8 cellular contexts compared by ENCODE assay signal in the genomic region with DNA sequence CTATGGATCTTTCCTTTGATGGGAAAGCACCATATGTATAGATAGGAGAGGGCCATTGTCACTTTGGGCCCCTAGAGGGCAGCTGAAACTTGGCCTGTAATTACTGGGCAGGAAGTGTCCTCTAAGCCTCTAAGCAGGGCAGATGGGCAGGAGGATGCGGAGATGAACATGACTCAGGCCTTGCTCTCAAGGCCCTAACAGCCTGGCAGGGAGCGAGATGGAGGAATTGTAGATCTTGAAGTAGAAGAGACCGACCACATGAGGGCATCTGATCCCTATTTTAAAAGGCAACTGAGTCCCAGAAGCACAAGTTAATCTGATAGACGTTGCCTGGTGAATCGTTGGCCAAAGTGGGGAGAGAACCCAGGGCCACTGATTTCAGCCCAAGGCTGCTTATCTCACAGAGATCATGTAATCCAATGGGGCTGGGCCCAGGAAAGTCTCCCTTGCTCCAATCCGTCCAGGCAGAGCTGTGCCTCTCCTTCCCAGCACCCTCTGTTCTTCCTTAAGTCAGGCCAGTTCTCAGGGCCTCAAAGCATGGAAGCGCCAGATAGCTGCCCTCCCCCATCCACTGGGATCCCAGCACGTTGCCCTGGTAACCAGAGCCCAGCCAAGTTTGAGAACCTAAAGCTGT. TPM values are rescaled to one million over a fixed set of nuclear protein-coding genes. Genes with fewer than 3 reads are reported as not detected.
DNase-seq lines count a peak whose midpoint lies in the region; ATAC-seq and TF ChIP-seq lines count a peak whose summit lies in the region.

No MANE protein-coding gene starts in this region.

- H3K4me3 ChIP-seq in SK-N-SH (ENCODE audit: low read depth in 2 of 2, low read length in 1 of 2) (no peak overlapping the region), upper lobe of right lung (no peak overlapping the region)

- CTCF ChIA-PET in SK-N-SH (lab: Yijun Ruan, JAX), result interaction anchor here (1.2 to 1.8 kb wide), 2 partner anchors 14 to 15 kb away, joined by 4 to 6 read pairs; no protein-coding TSS in a partner anchor

- WGBS in SK-N-SH (ENCODE audit: low lambda C conversion rate), result 59% methylated on average over 8 of the region's 8 CpGs

- TF ChIP-seq RAD21 in SK-N-SH (IDR thresholded peaks at IDR 0.05; ENCODE audit: low read length), result peak; percentile 51

- intact Hi-C loops in upper lobe of right lung (cut with DNase I), result loop anchor here (10.0 kb wide), 1 partner anchor 468 kb away; the partner anchor contains the start of gene NFAM1

- DNase-seq in NCI-H345 (lab: John Stamatoyannopoulos, UW) (peak; percentile 37), NCI-H345 treated with DMSO at 0.1 percent for 48 hours (lab: John Stamatoyannopoulos, UW; ENCODE audit: unreplicated experiment) (no peak), HUDEP-2 (lab: John Stamatoyannopoulos, UW; ENCODE audit: unreplicated experiment in 76 of 76) (peak in 54 of 76 experiments; percentile 9 to 75 (median 46)), SK-N-SH (peak; percentile 23), left lobe of liver (ENCODE audit: low spot score) (no peak), upper lobe of right lung (no peak)
- peak; percentile 49 for DNase-seq in central memory CD4-positive, alpha-beta T cell
- no peak for DNase-seq in stimulated activated naive CD4-positive, alpha-beta T cell treated with Interleukin-2 at 50 U/mL for 16 hours (lab: John Stamatoyannopoulos, UW)

- H3K9me3 ChIP-seq in SK-N-SH (no peaks in the 10 kb centered on the region), upper lobe of right lung (no peaks in the 10 kb centered on the region)

- H3K4me1 ChIP-seq in SK-N-SH (ENCODE audit: control insufficient read depth in 1 of 2, insufficient read depth in 2 of 2, low read depth in 1 of 2, low read length in 1 of 2) (peaks cover 0 to 10% of the 10 kb centered on the region in 2 experiments; a peak in 1 of 4 replicates), upper lobe of right lung (peaks cover 3% of the 10 kb centered on the region)

- no peaks in the 10 kb centered on the region for H3F3A ChIP-seq in SK-N-SH (replicated peaks; ENCODE audit: insufficient read depth)

- H3K36me3 ChIP-seq in SK-N-SH (replicated peaks in 1 of 2; ENCODE audit: control insufficient read depth in 1 of 2, insufficient read depth in 2 of 2, low read length in 1 of 2), result no peaks in the 10 kb centered on the region
- no peaks in the 10 kb centered on the region for H3K36me3 ChIP-seq in upper lobe of right lung

- ATAC-seq in left lobe of liver (peak; percentile 88), upper lobe of right lung (peak; percentile 52)

- H3K27ac ChIP-seq in SK-N-SH (ENCODE audit: low read depth in 2 of 2, low read length in 1 of 2) (no peak overlapping the region; a peak in 1 of 4 replicates), upper lobe of right lung (no peak overlapping the region)

- H3K9me2 ChIP-seq in SK-N-SH, result no peaks in the 10 kb centered on the region

- H3K79me2 ChIP-seq in SK-N-SH (ENCODE audit: insufficient read depth), result no peaks in the 10 kb centered on the region

- POLR2A ChIA-PET in SK-N-SH (lab: Yijun Ruan, JAX), result no interaction called here

- TF ChIP-seq CTCF in SK-N-SH (IDR thresholded peaks at IDR 0.05) (peak; percentile 20; the same call in 1 of the 2 replicates), upper lobe of right lung (IDR thresholded peaks at IDR 0.05) (peak; percentile 35)

- no peak for TF ChIP-seq EP300 in SK-N-SH (IDR thresholded peaks at IDR 0.05; ENCODE audit: borderline replicate concordance in 1 of 2, low read depth in 1 of 2, low read length in 1 of 2)

- H3K27me3 ChIP-seq in SK-N-SH (ENCODE audit: insufficient read depth), result no peaks in the 10 kb centered on the region
- no peaks in the 10 kb centered on the region for H3K27me3 ChIP-seq in upper lobe of right lung

- H2AFZ ChIP-seq in SK-N-SH (ENCODE audit: low read depth), result no peak overlapping the region

- H4K20me1 ChIP-seq in SK-N-SH (ENCODE audit: insufficient read depth), result no peaks in the 10 kb centered on the region

- H3K9ac ChIP-seq in SK-N-SH, result no peak overlapping the region

- no peak overlapping the region for H3K4me2 ChIP-seq in SK-N-SH

TF ChIP-seq in SK-N-SH, 30 proteins besides CTCF, POLR2A, EP300 and RAD21:
- TF ChIP-seq SIN3A (IDR thresholded peaks at IDR 0.05; ENCODE audit: borderline replicate concordance, low read depth, low read length) (no peak), SMC3 (IDR thresholded peaks at IDR 0.05; ENCODE audit: low read depth, low read length) (no peak), YY1 (IDR thresholded peaks at IDR 0.05; ENCODE audit: low read depth) (no peak), NRF1 (IDR thresholded peaks at IDR 0.05; ENCODE audit: low read depth, low read length) (no peak), TCF12 (IDR thresholded peaks at IDR 0.05) (no peak), GABPA (IDR thresholded peaks at IDR 0.05; ENCODE audit: low read depth) (no peak), TAF1 (IDR thresholded peaks at IDR 0.05; ENCODE audit: borderline replicate concordance, low read depth, low read length) (no peak), EZH2phosphoT487 (IDR thresholded peaks at IDR 0.05; ENCODE audit: borderline replicate concordance, low read depth) (no peak), POLR2AphosphoS5 (IDR thresholded peaks at IDR 0.05; ENCODE audit: low read depth, low read length) (no peak), ELF1 (IDR thresholded peaks at IDR 0.05) (no peak), MXI1 (IDR thresholded peaks at IDR 0.05; ENCODE audit: low read depth, low read length) (no peak), GATA2 (CRISPR knock-in tag; IDR thresholded peaks at IDR 0.05) (no peak), MEF2A (IDR thresholded peaks at IDR 0.05; ENCODE audit: borderline replicate concordance, low read depth) (no peak), RFX5 (IDR thresholded peaks at IDR 0.05; ENCODE audit: low read length) (no peak), CHD2 (IDR thresholded peaks at IDR 0.05; ENCODE audit: low read length, partially characterized antibody) (no peak), RXRA (IDR thresholded peaks at IDR 0.05; ENCODE audit: borderline replicate concordance, low read depth) (no peak)
- TF ChIP-seq, protein P1, sequence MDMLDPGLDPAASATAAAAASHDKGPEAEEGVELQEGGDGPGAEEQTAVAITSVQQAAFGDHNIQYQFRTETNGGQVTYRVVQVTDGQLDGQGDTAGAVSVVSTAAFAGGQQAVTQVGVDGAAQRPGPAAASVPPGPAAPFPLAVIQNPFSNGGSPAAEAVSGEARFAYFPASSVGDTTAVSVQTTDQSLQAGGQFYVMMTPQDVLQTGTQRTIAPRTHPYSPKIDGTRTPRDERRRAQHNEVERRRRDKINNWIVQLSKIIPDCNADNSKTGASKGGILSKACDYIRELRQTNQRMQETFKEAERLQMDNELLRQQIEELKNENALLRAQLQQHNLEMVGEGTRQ (IDR thresholded peaks at IDR 0.05; ENCODE audit: borderline replicate concordance, low read depth, low read length), result no peak
- TF ChIP-seq, protein P2, sequence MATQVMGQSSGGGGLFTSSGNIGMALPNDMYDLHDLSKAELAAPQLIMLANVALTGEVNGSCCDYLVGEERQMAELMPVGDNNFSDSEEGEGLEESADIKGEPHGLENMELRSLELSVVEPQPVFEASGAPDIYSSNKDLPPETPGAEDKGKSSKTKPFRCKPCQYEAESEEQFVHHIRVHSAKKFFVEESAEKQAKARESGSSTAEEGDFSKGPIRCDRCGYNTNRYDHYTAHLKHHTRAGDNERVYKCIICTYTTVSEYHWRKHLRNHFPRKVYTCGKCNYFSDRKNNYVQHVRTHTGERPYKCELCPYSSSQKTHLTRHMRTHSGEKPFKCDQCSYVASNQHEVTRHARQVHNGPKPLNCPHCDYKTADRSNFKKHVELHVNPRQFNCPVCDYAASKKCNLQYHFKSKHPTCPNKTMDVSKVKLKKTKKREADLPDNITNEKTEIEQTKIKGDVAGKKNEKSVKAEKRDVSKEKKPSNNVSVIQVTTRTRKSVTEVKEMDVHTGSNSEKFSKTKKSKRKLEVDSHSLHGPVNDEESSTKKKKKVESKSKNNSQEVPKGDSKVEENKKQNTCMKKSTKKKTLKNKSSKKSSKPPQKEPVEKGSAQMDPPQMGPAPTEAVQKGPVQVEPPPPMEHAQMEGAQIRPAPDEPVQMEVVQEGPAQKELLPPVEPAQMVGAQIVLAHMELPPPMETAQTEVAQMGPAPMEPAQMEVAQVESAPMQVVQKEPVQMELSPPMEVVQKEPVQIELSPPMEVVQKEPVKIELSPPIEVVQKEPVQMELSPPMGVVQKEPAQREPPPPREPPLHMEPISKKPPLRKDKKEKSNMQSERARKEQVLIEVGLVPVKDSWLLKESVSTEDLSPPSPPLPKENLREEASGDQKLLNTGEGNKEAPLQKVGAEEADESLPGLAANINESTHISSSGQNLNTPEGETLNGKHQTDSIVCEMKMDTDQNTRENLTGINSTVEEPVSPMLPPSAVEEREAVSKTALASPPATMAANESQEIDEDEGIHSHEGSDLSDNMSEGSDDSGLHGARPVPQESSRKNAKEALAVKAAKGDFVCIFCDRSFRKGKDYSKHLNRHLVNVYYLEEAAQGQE (IDR thresholded peaks at IDR 0.05; ENCODE audit: low read depth, low read length), result no peak
TF ChIP-seq in SK-N-SH: peak in this region for 0.

RNA-seq across cellular contexts. Expression of gene SEPTIN3, which starts 2.5 kb away (rescaled TPM):
- 0.35 and 0.89 TPM in 2 replicates for polyA plus RNA-seq in SK-N-SH (2012; rRNA removed)
- 0.62 and 1.1 TPM in 2 replicates for polyA plus RNA-seq in SK-N-SH (2012; cell fraction: cytosol; rRNA removed)
- polyA plus RNA-seq in SK-N-SH (2012; cell fraction: nucleus; rRNA removed), result 0.34 and 0.37 TPM in 2 replicates
- total RNA-seq in left lobe of liver (not detected), upper lobe of right lung (3.2 TPM)

RNA-seq across cellular contexts. Expression of gene CENPM, which starts 19.8 kb away (rescaled TPM):
- polyA plus RNA-seq in SK-N-SH (2012; rRNA removed), result 8.1 and 15.6 TPM in 2 replicates
- 4.9 and 8.5 TPM in 2 replicates for polyA plus RNA-seq in SK-N-SH (2012; cell fraction: cytosol; rRNA removed)
- 12.6 and 17.3 TPM in 2 replicates for polyA plus RNA-seq in SK-N-SH (2012; cell fraction: nucleus; rRNA removed)
- total RNA-seq in left lobe of liver (not detected), upper lobe of right lung (1.3 TPM)

RNA-seq across cellular contexts. Expression of gene WBP2NL, which starts 31.9 kb away (rescaled TPM):
- 0.07 and 0.19 TPM in 2 replicates for polyA plus RNA-seq in SK-N-SH (2012; rRNA removed)
- 0.04 and 0.09 TPM in 2 replicates for polyA plus RNA-seq in SK-N-SH (2012; cell fraction: cytosol; rRNA removed)
- polyA plus RNA-seq in SK-N-SH (2012; cell fraction: nucleus; rRNA removed), result 0.29 and 0.58 TPM in 2 replicates
- total RNA-seq in left lobe of liver (0.53 TPM), upper lobe of right lung (1.3 TPM)

RNA-seq across cellular contexts. Expression of gene TNFRSF13C, which starts 40.1 kb away (rescaled TPM):
- polyA plus RNA-seq in SK-N-SH (2012; rRNA removed), result 0.10 and 0.12 TPM in 2 replicates
- 0.03 TPM in 1 of 2 replicates, not detected in the other for polyA plus RNA-seq in SK-N-SH (2012; cell fraction: cytosol; rRNA removed)
- 1.3 and 1.9 TPM in 2 replicates for polyA plus RNA-seq in SK-N-SH (2012; cell fraction: nucleus; rRNA removed)
- 0.10 TPM for total RNA-seq in left lobe of liver
- 0.23 TPM for total RNA-seq in upper lobe of right lung

Comparison
In these comparisons a context has a peak if more than half of its experiments do, and no peak if none do; other contexts are left out.
1. DNase-seq: peak in NCI-H345 (single experiment), HUDEP-2 (54 of 76), SK-N-SH (single experiment) and central memory CD4-positive, alpha-beta T cell (single experiment); none in NCI-H345 treated with DMSO at 0.1 percent for 48 hours (single experiment), left lobe of liver (single experiment), upper lobe of right lung (single experiment) and stimulated activated naive CD4-positive, alpha-beta T cell treated with Interleukin-2 at 50 U/mL for 16 hours (single experiment).